In the genomic region with DNA sequence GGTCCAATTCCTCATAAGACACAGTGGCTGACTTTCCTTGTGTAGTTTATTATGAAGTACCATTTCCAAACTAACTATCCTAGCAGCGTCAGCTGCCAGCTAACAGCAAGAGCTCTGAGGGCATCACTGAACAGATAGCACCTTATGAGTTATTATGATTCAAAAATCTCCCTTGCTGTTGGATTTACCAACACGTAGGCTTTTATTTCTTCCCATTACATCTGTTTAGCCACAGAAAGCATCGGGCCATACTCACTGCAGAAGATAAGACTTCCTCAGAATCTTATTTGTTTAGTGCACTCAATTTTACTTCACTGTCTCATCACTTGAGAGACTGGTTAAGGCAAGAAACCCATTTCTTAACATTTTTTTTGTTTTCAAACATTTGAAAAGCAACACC, we compare ENCODE assay signal across 27 cellular contexts. TPM values are rescaled to one million over a fixed set of nuclear protein-coding genes. Genes with fewer than 3 reads are reported as not detected.
DNase-seq lines count a peak whose midpoint lies in the region; ATAC-seq and TF ChIP-seq lines count a peak whose summit lies in the region.
"Had no signal": no experiment of that assay in that cellular context is flagged by ENCODE, and none has a peak within 500 bp of the region (broad histone marks: within the 10 kb centered on the region; RNA-seq: fewer than 3 reads in every experiment).

No MANE protein-coding gene starts in this region.

- peaks cover 49% of the 10 kb centered on the region for H3K4me1 Mint-ChIP-seq in activated T-cell treated with anti-CD3 and anti-CD28 coated beads, Interleukin-2, amount 50 U/mL, for 72 hours (ENCODE audit: low read depth)
- H3K4me1 Mint-ChIP-seq: H9 had no signal

- no peak for DNase-seq in activated T-cell treated with anti-CD3 and anti-CD28 coated beads, Interleukin-2, amount 50 U/mL, for 72 hours
- no peak for DNase-seq in activated T-cell treated with anti-CD3 and anti-CD28 coated beads, Interleukin-2, amount 50 U/mL, for 1 hour
- DNase-seq in RWPE2 (ENCODE audit: low spot score) (no peak), hepatocyte (ENCODE audit: low spot score) (no peak), suprapubic skin (ENCODE audit: low spot score in 2 of 2) (no peak), COR-L47 (lab: John Stamatoyannopoulos, UW) (no peak), NCI-H128 (lab: John Stamatoyannopoulos, UW; ENCODE audit: unreplicated experiment) (no peak)
- DNase-seq: ACHN; activated CD8-positive, alpha-beta memory T cell treated with anti-CD3 and anti-CD28 coated beads, Interleukin-2, amount 50 U/mL, for 4 hours; activated effector memory CD4-positive, alpha-beta T cell treated with anti-CD3 and anti-CD28 coated beads, Interleukin-2, amount 50 U/mL, for 16 hours; anterior cingulate cortex; caudate nucleus; H9; kidney; lower lobe of right lung; NCI-H1092; NCI-H187 treated with DMSO at 0.1 percent for 48 hours; NCI-H69; RPMI8226; stimulated activated CD8-positive, alpha-beta memory T cell treated with anti-CD3 and anti-CD28 coated beads, Interleukin-4, amount 100 ng/mL, for 48 hours; upper lobe of right lung had no signal

- TF ChIP-seq CTCF in RWPE2 (IDR thresholded peaks at IDR 0.05; ENCODE audit: poor library complexity, severe bottlenecking) (no peak), hepatocyte (IDR thresholded peaks at IDR 0.05; ENCODE audit: poor library complexity) (no peak), suprapubic skin (IDR thresholded peaks at IDR 0.05) (no peak)

- no peak for TF ChIP-seq EP300 in suprapubic skin (IDR thresholded peaks at IDR 0.05)

- peaks cover 33% of the 10 kb centered on the region; the same call in 1 of the 2 replicates for H3K36me3 ChIP-seq in RWPE2 (ENCODE audit: low read depth)
- H3K36me3 ChIP-seq in hepatocyte (replicated peaks; ENCODE audit: insufficient read depth, low read depth) = no peaks in the 10 kb centered on the region
- peaks cover 4% of the 10 kb centered on the region for H3K36me3 ChIP-seq in suprapubic skin
- H3K36me3 ChIP-seq: lower lobe of right lung, upper lobe of right lung had no signal

- H3K4me3 ChIP-seq in RWPE2 (ENCODE audit: severe bottlenecking) = no peak overlapping the region
- no peak overlapping the region for H3K4me3 ChIP-seq in hepatocyte
- no peak overlapping the region for H3K4me3 ChIP-seq in suprapubic skin
- H3K4me3 ChIP-seq: GM12878, lower lobe of right lung, psoas muscle, SK-N-MC, upper lobe of right lung had no signal

- peak overlapping the region; percentile 48 for H3K4me2 ChIP-seq in hepatocyte

- ATAC-seq in activated T-cell treated with anti-CD3 and anti-CD28 coated beads, Interleukin-2, amount 50 U/mL, for 72 hours (replicated peaks in 1 of 2) = peak; percentile 23 to 29
- ATAC-seq in RWPE2 (ENCODE audit: low read depth) = no peak
- ATAC-seq in GM18909 (IDR thresholded peaks at IDR 0.05; ENCODE audit: poor library complexity, unreplicated experiment) = no peak
- ATAC-seq: upper lobe of right lung had no signal

- no peaks in the 10 kb centered on the region for H3K9me2 ChIP-seq in hepatocyte (replicated peaks; ENCODE audit: insufficient read depth)

- H3K9me3 ChIP-seq in RWPE2 (ENCODE audit: severe bottlenecking) = no peaks in the 10 kb centered on the region
- no peaks in the 10 kb centered on the region for H3K9me3 ChIP-seq in hepatocyte (ENCODE audit: low read depth)
- no peaks in the 10 kb centered on the region for H3K9me3 ChIP-seq in suprapubic skin
- H3K9me3 ChIP-seq: lower lobe of right lung, psoas muscle, upper lobe of right lung had no signal

- no peak overlapping the region for H2AFZ ChIP-seq in hepatocyte

- H3K79me2 ChIP-seq in hepatocyte = peaks cover 5% of the 10 kb centered on the region

- H3K27me3 Mint-ChIP-seq in activated T-cell treated with anti-CD3 and anti-CD28 coated beads, Interleukin-2, amount 50 U/mL, for 72 hours (ENCODE audit: low read depth) = no peaks in the 10 kb centered on the region

- H3K4me3 Mint-ChIP-seq in activated T-cell treated with anti-CD3 and anti-CD28 coated beads, Interleukin-2, amount 50 U/mL, for 72 hours = peak overlapping the region; percentile 9 to 55
- H3K4me3 Mint-ChIP-seq: dendritic cell treated with granulocyte-macrophage colony-stimulating factor and Interleukin-4, amounts not matched to agents 40 ng/mL and 50 ng/mL, for 4 days; H9; T-helper 1 cell treated with Interleukin-12 subunit alpha and Interleukin-12 subunit beta and Interleukin-4 antibody, amounts not matched to agents 30 μg/mL and 1 μg/mL, for 36 hours had no signal

- TF ChIP-seq POLR2A in suprapubic skin (IDR thresholded peaks at IDR 0.05) = no peak

- H3K9me3 Mint-ChIP-seq in activated T-cell treated with anti-CD3 and anti-CD28 coated beads, Interleukin-2, amount 50 U/mL, for 72 hours = no peaks in the 10 kb centered on the region
- H3K9me3 Mint-ChIP-seq: dendritic cell treated with granulocyte-macrophage colony-stimulating factor and Interleukin-4, amounts not matched to agents 40 ng/mL and 50 ng/mL, for 4 days; H9; T-helper 1 cell treated with Interleukin-12 subunit alpha and Interleukin-12 subunit beta and Interleukin-4 antibody, amounts not matched to agents 30 μg/mL and 1 μg/mL, for 36 hours had no signal

- peaks cover 71% of the 10 kb centered on the region for H3K4me1 ChIP-seq in RWPE2 (ENCODE audit: insufficient read depth, poor library complexity, severe bottlenecking)
- H3K4me1 ChIP-seq in hepatocyte (ENCODE audit: insufficient read depth) = peaks cover 29% of the 10 kb centered on the region
- H3K4me1 ChIP-seq in suprapubic skin = peaks cover 15% of the 10 kb centered on the region
- H3K4me1 ChIP-seq: lower lobe of right lung, psoas muscle, upper lobe of right lung had no signal

- H3K27me3 ChIP-seq in RWPE2 (ENCODE audit: insufficient read depth, poor library complexity, severe bottlenecking) = no peaks in the 10 kb centered on the region
- no peaks in the 10 kb centered on the region for H3K27me3 ChIP-seq in hepatocyte
- no peaks in the 10 kb centered on the region for H3K27me3 ChIP-seq in suprapubic skin
- H3K27me3 ChIP-seq: upper lobe of right lung had no signal

- H3K27ac Mint-ChIP-seq in activated T-cell treated with anti-CD3 and anti-CD28 coated beads, Interleukin-2, amount 50 U/mL, for 72 hours = peak overlapping the region; percentile 1
- H3K27ac Mint-ChIP-seq: dendritic cell treated with granulocyte-macrophage colony-stimulating factor and Interleukin-4, amounts not matched to agents 40 ng/mL and 50 ng/mL, for 4 days; H9; T-helper 1 cell treated with Interleukin-12 subunit alpha and Interleukin-12 subunit beta and Interleukin-4 antibody, amounts not matched to agents 30 μg/mL and 1 μg/mL, for 36 hours had no signal

- H3K36me3 Mint-ChIP-seq in activated T-cell treated with anti-CD3 and anti-CD28 coated beads, Interleukin-2, amount 50 U/mL, for 72 hours (ENCODE audit: insufficient read depth in 2 of 2) = no peaks in the 10 kb centered on the region

- 67% methylated on average over 3 of the region's 3 CpGs for WGBS in hepatocyte (ENCODE audit: low lambda C conversion rate, missing lambda C conversion rate)
- WGBS in suprapubic skin = 51% methylated on average over 3 of the region's 3 CpGs

- no peaks in the 10 kb centered on the region for H4K20me1 ChIP-seq in hepatocyte (ENCODE audit: insufficient read depth, poor library complexity, severe bottlenecking)

- H3K27ac ChIP-seq in RWPE2 (ENCODE audit: poor library complexity, severe bottlenecking) (peak overlapping the region; percentile 95), hepatocyte (peak overlapping the region; percentile 96), suprapubic skin (peak overlapping the region; percentile 34)
- H3K27ac ChIP-seq: lower lobe of right lung, upper lobe of right lung had no signal

RNA-seq across cellular contexts. Expression of gene CLDN1, which starts 16.2 kb away (rescaled TPM):
- total RNA-seq in activated T-cell treated with anti-CD3 and anti-CD28 coated beads, Interleukin-2, amount 50 U/mL, for 72 hours = 10 to 100 TPM in 1 of 2 donors, 1 to 10 TPM in 1; 1.6 to 12.3 TPM
- total RNA-seq in hepatocyte = 106 and 123 TPM in 2 replicates
- polyA plus RNA-seq in hepatocyte = 45.3 and 46.9 TPM in 2 replicates
- 100 to 1,000 TPM; 524 to 822 (median 675) TPM for total RNA-seq in suprapubic skin

Comparison
In these comparisons a context has a peak if more than half of its experiments do, and no peak if none do; other contexts are left out.
1. ATAC-seq: peak in activated T-cell treated with anti-CD3 and anti-CD28 coated beads, Interleukin-2, amount 50 U/mL, for 72 hours (2 of 2); none in RWPE2 (single experiment) and GM18909 (single experiment).
2. H3K27ac ChIP-seq: peak in every context shown above with its lines; median percentile 96 in hepatocyte; 95 in RWPE2; 34 in suprapubic skin.